ENCODE assay signal across 8 cellular contexts in genomic region chr6:151881231-151881630, GRCh38.
"Had no signal": no experiment of that assay in that cellular context is flagged by ENCODE, and none has a peak within 500 bp of the region (broad histone marks: within the 10 kb centered on the region; RNA-seq: fewer than 3 reads in every experiment).

No MANE protein-coding gene starts in this region.

- H3K36me3 ChIP-seq: HAP-1 had no signal

- H3K27ac ChIP-seq: HL-60 had no signal

- H3K9me3 ChIP-seq: HAP-1 had no signal

- DNase-seq: H7, HFFc6, IMR-90 had no signal

- H3K4me3 ChIP-seq: GM23338, HAP-1, K562 had no signal

- FAIRE-seq: H1, K562 had no signal
